9 cellular contexts compared by ENCODE assay signal in the genomic region with DNA sequence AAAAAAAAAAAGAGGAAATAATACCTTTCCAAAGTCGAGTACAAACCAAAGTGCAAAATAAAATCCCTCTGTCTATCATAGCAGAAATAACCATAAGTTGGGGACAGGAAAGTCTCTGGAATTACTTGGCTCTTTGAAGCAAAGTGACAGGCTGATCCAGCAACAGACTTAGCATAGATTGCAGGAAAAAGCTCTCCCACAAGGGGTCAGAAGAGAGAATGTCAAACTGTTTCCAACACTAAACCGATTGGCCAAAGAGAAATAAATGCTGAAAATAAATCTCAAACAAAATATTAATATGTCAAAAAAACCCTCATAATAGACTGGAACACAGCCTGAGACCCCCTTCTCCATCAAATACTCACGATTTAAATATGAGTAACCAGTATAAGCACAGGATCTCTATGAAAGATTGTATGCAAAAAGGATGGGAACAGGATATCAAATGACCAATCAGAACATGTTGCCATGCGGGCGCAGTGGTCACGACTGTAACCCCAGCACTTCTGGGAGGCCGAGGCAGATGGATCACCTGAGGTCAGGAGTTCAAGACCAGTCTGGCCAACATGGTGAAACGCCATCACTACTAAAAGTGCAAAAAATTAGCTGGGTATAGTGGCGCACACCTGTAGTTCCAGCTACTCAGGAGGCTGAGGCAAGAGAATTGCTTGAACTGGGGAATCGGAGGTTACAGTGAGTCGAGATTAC.
DNase-seq lines count a peak whose midpoint lies in the region; ATAC-seq and TF ChIP-seq lines count a peak whose summit lies in the region.
"Had no signal": no experiment of that assay in that cellular context is flagged by ENCODE, and none has a peak within 500 bp of the region (broad histone marks: within the 10 kb centered on the region; RNA-seq: fewer than 3 reads in every experiment).

No MANE protein-coding gene starts in this region.

- TF ChIP-seq CTCF in Panc1 (IDR thresholded peaks at IDR 0.05), result peak; percentile 40; the same call in 1 of the 2 replicates

- H3K27me3 Mint-ChIP-seq in CD4-positive, CD25-positive, alpha-beta regulatory T cell, result no peaks in the 10 kb centered on the region
- peaks cover 3% of the 10 kb centered on the region for H3K27me3 Mint-ChIP-seq in activated CD4-positive, alpha-beta T cell treated with anti-CD3 and anti-CD28 coated beads for 36 hours

- H3K4me1 Mint-ChIP-seq in CD4-positive, CD25-positive, alpha-beta regulatory T cell, result no peaks in the 10 kb centered on the region
- H3K4me1 Mint-ChIP-seq in activated CD4-positive, alpha-beta T cell treated with anti-CD3 and anti-CD28 coated beads for 36 hours, result no peaks in the 10 kb centered on the region

- no peaks in the 10 kb centered on the region for H3K36me3 ChIP-seq in CD4-positive, CD25-positive, alpha-beta regulatory T cell (ENCODE audit: control insufficient read depth, insufficient read depth, low read length)
- H3K36me3 ChIP-seq in Panc1 (ENCODE audit: control insufficient read depth, insufficient read depth, low read length), result no peaks in the 10 kb centered on the region
- H3K36me3 ChIP-seq: SJSA1 had no signal

- no peak overlapping the region for H3K27ac ChIP-seq in CD4-positive, CD25-positive, alpha-beta regulatory T cell (ENCODE audit: insufficient read depth, low read length, poor library complexity, severe bottlenecking)
- H3K27ac ChIP-seq in Panc1 (ENCODE audit: low read length), result no peak overlapping the region
- H3K27ac ChIP-seq: SJSA1 had no signal

- H3K4me3 Mint-ChIP-seq in CD4-positive, CD25-positive, alpha-beta regulatory T cell, result no peak overlapping the region
- no peak overlapping the region for H3K4me3 Mint-ChIP-seq in activated CD4-positive, alpha-beta T cell treated with anti-CD3 and anti-CD28 coated beads for 36 hours

- no peaks in the 10 kb centered on the region for H3K27me3 ChIP-seq in CD4-positive, CD25-positive, alpha-beta regulatory T cell (ENCODE audit: control insufficient read depth, insufficient read depth, low read length)
- H3K27me3 ChIP-seq in Panc1 (ENCODE audit: control insufficient read depth, insufficient read depth, low read length), result no peaks in the 10 kb centered on the region
- H3K27me3 ChIP-seq: SJSA1 had no signal

- no peak overlapping the region for H3K4me3 ChIP-seq in CD4-positive, CD25-positive, alpha-beta regulatory T cell (ENCODE audit: low read depth, low read length)
- H3K4me3 ChIP-seq in Panc1 (ENCODE audit: low read depth in 2 of 2, low read length in 2 of 2), result no peak overlapping the region
- H3K4me3 ChIP-seq: SJSA1 had no signal

- BruUV-seq in Panc1 (replicated peaks; lab: Mats Ljungman, UMichigan), result no TSS peak

- DNase-seq in CD4-positive, CD25-positive, alpha-beta regulatory T cell, result peak in 2 of 3 donors; percentile 1 to 33
- peak; percentile 17 for DNase-seq in Panc1 (ENCODE audit: low read depth, low spot score)
- peak; percentile 16 for DNase-seq in glomerular visceral epithelial cell (ENCODE audit: extremely low spot score)
- no peak for DNase-seq in activated CD4-positive, alpha-beta T cell treated with anti-CD3 and anti-CD28 coated beads for 36 hours
- DNase-seq in NCI-H524 treated with DMSO at 0.1 percent for 48 hours (lab: John Stamatoyannopoulos, UW), result no peak

- POLR2A ChIA-PET in Panc1 (lab: Charles Lee), result no interaction called here
- POLR2A ChIA-PET in activated CD4-positive, alpha-beta T cell treated with anti-CD3 and anti-CD28 coated beads for 36 hours (lab: Charles Lee), result no interaction called here

- intact Hi-C loops in Panc1 (cut with micrococcal nuclease; ENCODE audit: unreplicated experiment), result no loop called here
- intact Hi-C loops in activated CD4-positive, alpha-beta T cell treated with anti-CD3 and anti-CD28 coated beads for 36 hours (cut with DNase I, micrococcal nuclease), result loop anchor here (1.0 to 10.0 kb wide), 3 partner anchors 1008 to 1645 kb away; no protein-coding TSS in a partner anchor

- in situ Hi-C loops in Panc1 (cut with HindIII; ENCODE audit: low pct_unique_long_range_greater_than_20kb, low sequenced_read_pairs), result no loop called here

- H3K9me3 ChIP-seq in CD4-positive, CD25-positive, alpha-beta regulatory T cell (ENCODE audit: control insufficient read depth in 2 of 2, low read length in 2 of 2), result no peaks in the 10 kb centered on the region
- no peaks in the 10 kb centered on the region for H3K9me3 ChIP-seq in Panc1 (ENCODE audit: control insufficient read depth, insufficient read depth, low read depth, low read length)
- H3K9me3 ChIP-seq: SJSA1 had no signal

- no peaks in the 10 kb centered on the region for H3K4me1 ChIP-seq in CD4-positive, CD25-positive, alpha-beta regulatory T cell (ENCODE audit: control insufficient read depth, insufficient read depth, low read length, poor library complexity, severe bottlenecking)
- H3K4me1 ChIP-seq in Panc1 (ENCODE audit: control insufficient read depth, insufficient read depth, low read length), result no peaks in the 10 kb centered on the region
- H3K4me1 ChIP-seq: SJSA1 had no signal

- H3K36me3 Mint-ChIP-seq in CD4-positive, CD25-positive, alpha-beta regulatory T cell, result no peaks in the 10 kb centered on the region
- H3K36me3 Mint-ChIP-seq in activated CD4-positive, alpha-beta T cell treated with anti-CD3 and anti-CD28 coated beads for 36 hours (ENCODE audit: low read depth), result no peaks in the 10 kb centered on the region

- CTCF ChIA-PET in Panc1 (lab: Charles Lee), result no interaction called here
- CTCF ChIA-PET in activated CD4-positive, alpha-beta T cell treated with anti-CD3 and anti-CD28 coated beads for 36 hours (lab: Charles Lee), result interaction anchor here (1.2 kb wide), 1 partner anchor 1009 kb away, joined by 3 read pairs; no protein-coding TSS in a partner anchor

- H3K27ac Mint-ChIP-seq in CD4-positive, CD25-positive, alpha-beta regulatory T cell, result no peak overlapping the region
- H3K27ac Mint-ChIP-seq in activated CD4-positive, alpha-beta T cell treated with anti-CD3 and anti-CD28 coated beads for 36 hours, result no peak overlapping the region

- ATAC-seq in CD4-positive, CD25-positive, alpha-beta regulatory T cell (ENCODE audit: low read depth in 2 of 2), result no peak
- peak; percentile 66 for ATAC-seq in GM18870 (IDR thresholded peaks at IDR 0.05; ENCODE audit: unreplicated experiment)
- no peak for ATAC-seq in Panc1
- ATAC-seq in GM19452 (IDR thresholded peaks at IDR 0.05; ENCODE audit: unreplicated experiment), result no peak
- ATAC-seq in activated CD4-positive, alpha-beta T cell treated with anti-CD3 and anti-CD28 coated beads for 36 hours, result no peak
- no peak for ATAC-seq in HG03520 (IDR thresholded peaks at IDR 0.05; ENCODE audit: unreplicated experiment)

- H3K9me3 Mint-ChIP-seq in CD4-positive, CD25-positive, alpha-beta regulatory T cell, result no peaks in the 10 kb centered on the region
- no peaks in the 10 kb centered on the region for H3K9me3 Mint-ChIP-seq in activated CD4-positive, alpha-beta T cell treated with anti-CD3 and anti-CD28 coated beads for 36 hours (ENCODE audit: low read depth)

Comparison
In these comparisons a context has a peak if more than half of its experiments do, and no peak if none do; other contexts are left out.
1. DNase-seq: peak in CD4-positive, CD25-positive, alpha-beta regulatory T cell (2 of 3), Panc1 (single experiment) and glomerular visceral epithelial cell (single experiment); none in activated CD4-positive, alpha-beta T cell treated with anti-CD3 and anti-CD28 coated beads for 36 hours (single experiment) and NCI-H524 treated with DMSO at 0.1 percent for 48 hours (single experiment).